Comparison of ENCODE assay signal across 14 cellular contexts in genomic region chr7:77409005-77409738, GRCh38. TPM values are rescaled to one million over a fixed set of nuclear protein-coding genes. Genes with fewer than 3 reads are reported as not detected.
DNase-seq lines count a peak whose midpoint lies in the region; ATAC-seq, FAIRE-seq and TF ChIP-seq lines count a peak whose summit lies in the region.
"Had no signal": no experiment of that assay in that cellular context is flagged by ENCODE, and none has a peak within 500 bp of the region (broad histone marks: within the 10 kb centered on the region; RNA-seq: fewer than 3 reads in every experiment).

No MANE protein-coding gene starts in this region.

- H3K36me3 Mint-ChIP-seq in stimulated activated memory B cell treated with anti-CD40 and anti-IgM and Interleukin-4, amounts not matched to agents 10 μg/mL and 1 μg/mL and 100 μg/mL, for 72 hours: peaks cover 6% of the 10 kb centered on the region

- H3K9me3 Mint-ChIP-seq in stimulated activated memory B cell treated with anti-CD40 and anti-IgM and Interleukin-4, amounts not matched to agents 10 μg/mL and 1 μg/mL and 100 μg/mL, for 72 hours: no peaks in the 10 kb centered on the region
- H3K9me3 Mint-ChIP-seq: activated T-cell treated with anti-CD3 and anti-CD28 coated beads, Interleukin-2, amount 50 U/mL, for 4 hours; H9; stimulated activated naive CD8-positive, alpha-beta T cell treated with anti-CD3 and anti-CD28 coated beads, Interleukin-15, Interleukin-2, amounts not matched to agents 100 ng/mL and 50 ng/mL, for 24 hours had no signal

- CTCF ChIA-PET in HCT116 (lab: Charles Lee): interaction anchor here (0.6 kb wide), 1 partner anchor 18 kb away, joined by 4 read pairs; no protein-coding TSS in a partner anchor

- H3K79me2 ChIP-seq in HCT116 (ENCODE audit: insufficient read depth, low read length): no peaks in the 10 kb centered on the region

- H3K4me1 ChIP-seq in HCT116 (ENCODE audit: control insufficient read depth in 1 of 2, insufficient read depth in 2 of 2, low read length in 2 of 2): peaks cover 3 to 12% of the 10 kb centered on the region in 2 experiments

- no peak for FAIRE-seq in frontal cortex (lab: Jason Lieb, UNC)

- H3K4me1 Mint-ChIP-seq in stimulated activated memory B cell treated with anti-CD40 and anti-IgM and Interleukin-4, amounts not matched to agents 10 μg/mL and 1 μg/mL and 100 μg/mL, for 72 hours: peaks cover 61% of the 10 kb centered on the region

- no peaks in the 10 kb centered on the region for H4K20me1 ChIP-seq in HCT116 (ENCODE audit: insufficient read depth)

- no peak overlapping the region for H2AFZ ChIP-seq in HCT116 (ENCODE audit: low read depth, low read length, poor library complexity, severe bottlenecking)

- peak overlapping the region; percentile 8; the same call in 1 of the 2 replicates for H3K27ac ChIP-seq in HCT116 (ENCODE audit: low read depth, low read length)
- H3K27ac ChIP-seq: cardiac muscle cell had no signal

- RAD21 ChIA-PET in HCT116 (lab: Charles Lee; ENCODE audit: low non-redundant PET in 1 of 2, low total read pairs in 2 of 2, uncharacterized antibody in 2 of 2, unreplicated experiment in 2 of 2): no interaction called here

- H3K9me2 ChIP-seq in HCT116 (ENCODE audit: insufficient read depth): no peaks in the 10 kb centered on the region

- ATAC-seq in HCT116: peak; percentile 54
- ATAC-seq in stimulated activated memory B cell treated with anti-CD40 and anti-IgM and Interleukin-4, amounts not matched to agents 10 μg/mL and 1 μg/mL and 100 μg/mL, for 72 hours: no peak
- ATAC-seq: activated T-cell treated with anti-CD3 and anti-CD28 coated beads, Interleukin-2, amount 50 U/mL, for 4 hours had no signal

- TF ChIP-seq POLR2A in HCT116 (IDR thresholded peaks at IDR 0.05; ENCODE audit: borderline replicate concordance, extremely low read depth, insufficient read depth, insufficient read length): no peak

- POLR2A ChIA-PET in HCT116 (lab: Charles Lee): no interaction called here

- H3K27me3 ChIP-seq in HCT116 (ENCODE audit: insufficient read depth, low read length): no peaks in the 10 kb centered on the region

- H3K4me3 Mint-ChIP-seq in stimulated activated memory B cell treated with anti-CD40 and anti-IgM and Interleukin-4, amounts not matched to agents 10 μg/mL and 1 μg/mL and 100 μg/mL, for 72 hours: no peak overlapping the region
- H3K4me3 Mint-ChIP-seq: activated T-cell treated with anti-CD3 and anti-CD28 coated beads, Interleukin-2, amount 50 U/mL, for 4 hours; H9; stimulated activated naive CD8-positive, alpha-beta T cell treated with anti-CD3 and anti-CD28 coated beads, Interleukin-15, Interleukin-2, amounts not matched to agents 100 ng/mL and 50 ng/mL, for 24 hours had no signal

- BruUV-seq in HCT116 (replicated peaks; lab: Mats Ljungman, UMichigan): no TSS peak

- peak overlapping the region; percentile 92 for H3K27ac Mint-ChIP-seq in stimulated activated memory B cell treated with anti-CD40 and anti-IgM and Interleukin-4, amounts not matched to agents 10 μg/mL and 1 μg/mL and 100 μg/mL, for 72 hours
- H3K27ac Mint-ChIP-seq: H9; stimulated activated naive CD8-positive, alpha-beta T cell treated with anti-CD3 and anti-CD28 coated beads, Interleukin-15, Interleukin-2, amounts not matched to agents 100 ng/mL and 50 ng/mL, for 24 hours had no signal

- H3K9ac ChIP-seq in HCT116 (ENCODE audit: low read length): no peak overlapping the region

- H3K36me3 ChIP-seq in HCT116 (ENCODE audit: control insufficient read depth in 1 of 2, insufficient read depth in 2 of 2, low read length in 2 of 2): no peaks in the 10 kb centered on the region
- H3K36me3 ChIP-seq: cardiac muscle cell had no signal

- intact Hi-C loops in HCT116 (cut with micrococcal nuclease): no loop called here

- TF ChIP-seq CTCF in HCT116 (IDR thresholded peaks at IDR 0.05 in 2 of 3, conservative IDR thresholded peaks at IDR 0.05 in 1 of 3; ENCODE audit: borderline replicate concordance in 1 of 3, insufficient read depth in 1 of 3, low read depth in 2 of 3, low read length in 2 of 3): no peak

- H3K4me2 ChIP-seq in HCT116 (ENCODE audit: low read length): peak overlapping the region; percentile 29

- H3K4me3 ChIP-seq in HCT116 (replicated peaks in 1 of 2; ENCODE audit: low read depth in 1 of 2, low read length in 2 of 2): 0 out of 4 replicates have a peak overlapping the region, but pooled peaks of 1 of the 2 experiments have one; percentile 0
- H3K4me3 ChIP-seq: cardiac muscle cell had no signal

- TF ChIP-seq RAD21 in HCT116 (IDR thresholded peaks at IDR 0.05; ENCODE audit: low read depth): no peak

- no peak for DNase-seq in HCT116 (ENCODE audit: low read depth, low spot score)
- DNase-seq in amniotic epithelial cell (ENCODE audit: low read depth): peak; percentile 48
- peak; percentile 86 for DNase-seq in iris pigment epithelial cell (ENCODE audit: low read depth)
- DNase-seq in effector CD4-positive, alpha-beta T cell: no peak
- DNase-seq in NCI-H2171 (lab: John Stamatoyannopoulos, UW): no peak
- DNase-seq in NCI-H524 (lab: John Stamatoyannopoulos, UW): no peak
- DNase-seq in frontal cortex (ENCODE audit: low spot score in 2 of 2): no peak
- DNase-seq: activated T-cell treated with anti-CD3 and anti-CD28 coated beads, Interleukin-2, amount 50 U/mL, for 4 hours; H9; NCI-H2227 treated with DMSO at 0.1 percent for 48 hours; stimulated activated CD4-positive, alpha-beta T cell treated with anti-CD3 and anti-CD28 coated beads, Interleukin-2, amount 100 ng/mL, for 48 hours had no signal

- no peaks in the 10 kb centered on the region for H3K27me3 Mint-ChIP-seq in stimulated activated memory B cell treated with anti-CD40 and anti-IgM and Interleukin-4, amounts not matched to agents 10 μg/mL and 1 μg/mL and 100 μg/mL, for 72 hours
- H3K27me3 Mint-ChIP-seq: stimulated activated naive CD8-positive, alpha-beta T cell treated with anti-CD3 and anti-CD28 coated beads, Interleukin-15, Interleukin-2, amounts not matched to agents 100 ng/mL and 50 ng/mL, for 24 hours had no signal

- H3K9me3 ChIP-seq in HCT116 (ENCODE audit: control insufficient read depth in 1 of 2, insufficient read depth in 1 of 2, low read depth in 1 of 2, low read length in 2 of 2): no peaks in the 10 kb centered on the region

TF ChIP-seq in HCT116, 20 proteins besides CTCF, POLR2A, EP300 and RAD21:
- TF ChIP-seq SP1 (IDR thresholded peaks at IDR 0.05; ENCODE audit: low read depth) (0 out of 2 replicates have a peak, but pooled peaks have one; percentile 3), FOSL1 (IDR thresholded peaks at IDR 0.05; ENCODE audit: low read depth) (peak; percentile 6; the same call in 1 of the 2 replicates), SRF (IDR thresholded peaks at IDR 0.05; ENCODE audit: low read depth) (no peak)
- TF ChIP-seq, protein P1, sequence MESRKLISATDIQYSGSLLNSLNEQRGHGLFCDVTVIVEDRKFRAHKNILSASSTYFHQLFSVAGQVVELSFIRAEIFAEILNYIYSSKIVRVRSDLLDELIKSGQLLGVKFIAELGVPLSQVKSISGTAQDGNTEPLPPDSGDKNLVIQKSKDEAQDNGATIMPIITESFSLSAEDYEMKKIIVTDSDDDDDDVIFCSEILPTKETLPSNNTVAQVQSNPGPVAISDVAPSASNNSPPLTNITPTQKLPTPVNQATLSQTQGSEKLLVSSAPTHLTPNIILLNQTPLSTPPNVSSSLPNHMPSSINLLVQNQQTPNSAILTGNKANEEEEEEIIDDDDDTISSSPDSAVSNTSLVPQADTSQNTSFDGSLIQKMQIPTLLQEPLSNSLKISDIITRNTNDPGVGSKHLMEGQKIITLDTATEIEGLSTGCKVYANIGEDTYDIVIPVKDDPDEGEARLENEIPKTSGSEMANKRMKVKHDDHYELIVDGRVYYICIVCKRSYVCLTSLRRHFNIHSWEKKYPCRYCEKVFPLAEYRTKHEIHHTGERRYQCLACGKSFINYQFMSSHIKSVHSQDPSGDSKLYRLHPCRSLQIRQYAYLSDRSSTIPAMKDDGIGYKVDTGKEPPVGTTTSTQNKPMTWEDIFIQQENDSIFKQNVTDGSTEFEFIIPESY (IDR thresholded peaks at IDR 0.05; ENCODE audit: extremely low read depth, insufficient replicate concordance, low read length): no peak

RNA-seq across cellular contexts. Expression of gene GSAP, which starts 7.0 kb away (rescaled TPM):
- not detected for total RNA-seq in HCT116 (2021; ENCODE audit: unreplicated experiment)
- polyA plus RNA-seq in HCT116 (2012): 0.04 and 0.09 TPM in 2 replicates
- 9.0 TPM for total RNA-seq in frontal cortex

Comparison
In these comparisons a context has a peak if more than half of its experiments do, and no peak if none do; other contexts are left out.
1. DNase-seq: peak in amniotic epithelial cell (single experiment) and iris pigment epithelial cell (single experiment); none in HCT116 (single experiment), effector CD4-positive, alpha-beta T cell (single experiment), NCI-H2171 (single experiment), NCI-H524 (0 of 2) and frontal cortex (0 of 2).